In genomic region chr9:129626944-129627297, GRCh38 we compare ENCODE assay signal across 8 cellular contexts. TPM values are rescaled to one million over a fixed set of nuclear protein-coding genes. Genes with fewer than 3 reads are reported as not detected.
DNase-seq lines count a peak whose midpoint lies in the region; ATAC-seq and TF ChIP-seq lines count a peak whose summit lies in the region.

No MANE protein-coding gene starts in this region.

- no peaks in the 10 kb centered on the region for H3K36me3 ChIP-seq in adipocyte (ENCODE audit: control insufficient read depth, insufficient read depth, low read length, severe bottlenecking)
- H3K36me3 ChIP-seq in iPS-15b (ENCODE audit: control insufficient read depth, insufficient read depth, low read length): peaks cover 8% of the 10 kb centered on the region
- H3K36me3 ChIP-seq in stomach: peaks cover 0 to 4% (median 2%) of the 10 kb centered on the region in 4 donors

- ATAC-seq in GM18505 (IDR thresholded peaks at IDR 0.05; ENCODE audit: unreplicated experiment) (peak; percentile 5), HG03469 (IDR thresholded peaks at IDR 0.05; ENCODE audit: unreplicated experiment) (no peak), HG03521 (IDR thresholded peaks at IDR 0.05; ENCODE audit: unreplicated experiment) (no peak)

- intact Hi-C loops in stomach (cut with DNase I; ENCODE audit: low total_unique reads): no loop called here

- no peak for DNase-seq in Jurkat, Clone E6-1 (ENCODE audit: low read depth, low spot score)
- DNase-seq in adipocyte (ENCODE audit: low read depth): peak; percentile 80
- DNase-seq in stomach: no peak
- no peak for DNase-seq in NCI-H2171 (lab: John Stamatoyannopoulos, UW)

- no peak for TF ChIP-seq CTCF in stomach (IDR thresholded peaks at IDR 0.05)

- H3K9me3 ChIP-seq in adipocyte (ENCODE audit: control insufficient read depth, low read length) (no peaks in the 10 kb centered on the region), iPS-15b (ENCODE audit: control insufficient read depth, insufficient read depth, low read length) (no peaks in the 10 kb centered on the region), stomach (no peaks in the 10 kb centered on the region)

- peak overlapping the region; percentile 93 for H3K9ac ChIP-seq in adipocyte (ENCODE audit: low read length)
- H3K9ac ChIP-seq in iPS-15b (ENCODE audit: low read depth, low read length): peak overlapping the region; percentile 81

- peak overlapping the region; percentile 94 for H3K4me3 ChIP-seq in Jurkat, Clone E6-1 (ENCODE audit: low read length)
- peak overlapping the region; percentile 91 for H3K4me3 ChIP-seq in adipocyte (ENCODE audit: low read length)
- peak overlapping the region; percentile 92 for H3K4me3 ChIP-seq in iPS-15b (ENCODE audit: low read depth, low read length)
- peak overlapping the region; percentile 81 to 90 (median 88) for H3K4me3 ChIP-seq in stomach

- peaks cover 48% of the 10 kb centered on the region for H3K4me1 ChIP-seq in adipocyte (ENCODE audit: control insufficient read depth, insufficient read depth, low read length)
- H3K4me1 ChIP-seq in iPS-15b (ENCODE audit: control insufficient read depth, insufficient read depth, low read length): peaks cover 11% of the 10 kb centered on the region
- H3K4me1 ChIP-seq in stomach: peaks cover 52 to 76% (median 63%) of the 10 kb centered on the region in 4 donors

- 1 to 5% (median 3%) methylated on average over 8 of the region's 8 CpGs for WGBS in stomach, 5 donors

- H3K27me3 ChIP-seq in adipocyte (replicated peaks; ENCODE audit: control insufficient read depth, insufficient read depth, low read length) (no peaks in the 10 kb centered on the region), iPS-15b (ENCODE audit: control insufficient read depth, insufficient read depth, low read length) (peaks cover 4% of the 10 kb centered on the region), stomach (no peaks in the 10 kb centered on the region)

- no peak for TF ChIP-seq EP300 in stomach (IDR thresholded peaks at IDR 0.05)

- TF ChIP-seq POLR2A in GM18505 (IDR thresholded peaks at IDR 0.05; ENCODE audit: borderline replicate concordance, extremely low read depth, insufficient read depth, insufficient read length) (no peak), stomach (IDR thresholded peaks at IDR 0.05) (no peak)

- peak overlapping the region; percentile 94 to 98 (median 96) for H3K27ac ChIP-seq in stomach

RNA-seq across cellular contexts. Expression of gene NTMT1, which starts 1.0 kb away (rescaled TPM):
- polyA plus RNA-seq in Jurkat, Clone E6-1 (2012; ENCODE audit: insufficient read depth, insufficient read length): 68.4 TPM
- total RNA-seq in stomach: 10 to 100 TPM in 4 of 5 donors, 1 to 10 TPM in 1; 1.7 to 29.8 (median 16.1) TPM
- polyA plus RNA-seq in stomach: 10 to 100 TPM; 40.2 to 68.4 (median 45.8) TPM

RNA-seq across cellular contexts. Expression of gene C9orf50, which starts 6.0 kb away (rescaled TPM):
- polyA plus RNA-seq in Jurkat, Clone E6-1 (2012; ENCODE audit: insufficient read depth, insufficient read length): not detected
- total RNA-seq in stomach: not detected
- polyA plus RNA-seq in stomach: under 1 TPM in 1 of 3 donors, not detected in 2; 0.13 TPM

RNA-seq across cellular contexts. Expression of gene ASB6, which starts 15.0 kb away (rescaled TPM):
- 21.3 TPM for polyA plus RNA-seq in Jurkat, Clone E6-1 (2012; ENCODE audit: insufficient read depth, insufficient read length)
- 10 to 100 TPM in 4 of 5 donors, 1 to 10 TPM in 1; 7.5 to 35.6 (median 18.1) TPM for total RNA-seq in stomach
- polyA plus RNA-seq in stomach: 10 to 100 TPM in 2 of 3 donors, 1 to 10 TPM in 1; 9.6 to 12.6 (median 10.3) TPM

RNA-seq across cellular contexts. Expression of gene PRRX2, which starts 38.5 kb away (rescaled TPM):
- not detected for polyA plus RNA-seq in Jurkat, Clone E6-1 (2012; ENCODE audit: insufficient read depth, insufficient read length)
- 1 to 10 TPM in 2 of 5 donors, under 1 TPM in 1, not detected in 2; 0.87 to 2.6 (median 1.7) TPM for total RNA-seq in stomach
- 1 to 10 TPM; 3.3 to 8.4 (median 6.7) TPM for polyA plus RNA-seq in stomach
